ENCODE assay signal across 34 cellular contexts in genomic region chr1:28671254-28671780, GRCh38. TPM values are rescaled to one million over a fixed set of nuclear protein-coding genes. Genes with fewer than 3 reads are reported as not detected.
"Had no signal": no experiment of that assay in that cellular context is flagged by ENCODE, and none has a peak within 500 bp of the region (broad histone marks: within the 10 kb centered on the region; RNA-seq: fewer than 3 reads in every experiment).

No MANE protein-coding gene starts in this region.

- H3K27ac Mint-ChIP-seq: activated CD4-positive, alpha-beta memory T cell treated with anti-CD3 and anti-CD28 coated beads, Interleukin-2, amount 10 ng/mL, durations not matched to agents 7 days and 5 days; activated T-cell treated with anti-CD3 and anti-CD28 coated beads, Interleukin-2, amount 50 U/mL, for 24 hours; nephron progenitor cell; stimulated activated memory B cell treated with anti-CD40 and anti-IgM and Interleukin-4, amounts not matched to agents 10 μg/mL and 1 μg/mL and 100 μg/mL, for 72 hours; T-helper 17 cell; WTC11 had no signal

- H3K9me3 ChIP-seq: gastrocnemius medialis, left ventricle myocardium inferior, ovary, thyroid gland had no signal

- H3K27ac ChIP-seq: cardiac muscle cell, coronary artery, dorsolateral prefrontal cortex, left ventricle myocardium inferior, ovary, thyroid gland had no signal

- H3K9me3 Mint-ChIP-seq: activated CD4-positive, alpha-beta memory T cell treated with anti-CD3 and anti-CD28 coated beads, Interleukin-2, amount 10 ng/mL, durations not matched to agents 7 days and 5 days; activated CD4-positive, alpha-beta T cell treated with anti-CD3 and anti-CD28 coated beads, Interleukin-2, amount 10 ng/mL, durations not matched to agents 7 days and 5 days; activated naive CD4-positive, alpha-beta T cell treated with anti-CD3 and anti-CD28 coated beads, Interleukin-2, amount 50 U/mL, for 72 hours; activated T-cell treated with anti-CD3 and anti-CD28 coated beads, Interleukin-2, amount 50 U/mL, for 24 hours; effector memory CD8-positive, alpha-beta T cell; nephron progenitor cell; stimulated activated memory B cell treated with anti-CD40 and anti-IgM and Interleukin-4, amounts not matched to agents 10 μg/mL and 1 μg/mL and 100 μg/mL, for 72 hours; stimulated activated naive CD8-positive, alpha-beta T cell treated with anti-CD3 and anti-CD28 coated beads, Interleukin-15, amount 100 ng/mL, for 72 hours; WTC11 had no signal

- H3K27me3 ChIP-seq: cardiac muscle cell, dorsolateral prefrontal cortex, gastrocnemius medialis, ovary, thyroid gland had no signal

- H3K4me3 Mint-ChIP-seq: stimulated activated memory B cell treated with anti-CD40 and anti-IgM and Interleukin-4, amounts not matched to agents 10 μg/mL and 1 μg/mL and 100 μg/mL, for 72 hours had no signal

- DNase-seq: activated CD4-positive, alpha-beta memory T cell treated with anti-CD3 and anti-CD28 coated beads, Interleukin-2, amount 10 ng/mL, durations not matched to agents 7 days and 5 days; activated CD4-positive, alpha-beta T cell treated with anti-CD3 and anti-CD28 coated beads for 1 hour; activated CD4-positive, alpha-beta T cell treated with anti-CD3 and anti-CD28 coated beads, Interleukin-2, amount 10 ng/mL, durations not matched to agents 7 days and 5 days; activated CD8-positive, alpha-beta memory T cell treated with anti-CD3 and anti-CD28 coated beads, Interleukin-2, amount 50 U/mL, for 48 hours; activated gamma-delta T cell treated with Interleukin-2 at 50 U/mL for 16 hours; activated T-cell treated with anti-CD3 and anti-CD28 coated beads, Interleukin-2, amount 50 U/mL, for 24 hours; cerebellar nuclear complex; dorsolateral prefrontal cortex; effector memory CD8-positive, alpha-beta T cell; erythroblast; glutamatergic neuron; islet precursor cell; left ventricle myocardium inferior; mesendoderm; nephron progenitor cell; ovary; retina; stimulated activated CD4-positive, alpha-beta T cell treated with anti-CD3 and anti-CD28 coated beads, Interleukin-4, amount 100 ng/mL, for 24 hours; stimulated activated naive CD8-positive, alpha-beta T cell treated with anti-CD3 and anti-CD28 coated beads, Interleukin-15, amount 100 ng/mL, for 72 hours; T-helper 17 cell; T1000; thyroid gland had no signal

- H3K36me3 ChIP-seq: cardiac muscle cell, gastrocnemius medialis, left ventricle myocardium inferior, ovary, thyroid gland had no signal

- ATAC-seq: activated naive CD4-positive, alpha-beta T cell treated with anti-CD3 and anti-CD28 coated beads, Interleukin-2, amount 50 U/mL, for 72 hours; effector memory CD8-positive, alpha-beta T cell; gastrocnemius medialis; sciatic nerve; stimulated activated memory B cell treated with anti-CD40 and anti-IgM and Interleukin-4, amounts not matched to agents 10 μg/mL and 1 μg/mL and 100 μg/mL, for 72 hours; stimulated activated naive CD8-positive, alpha-beta T cell treated with anti-CD3 and anti-CD28 coated beads, Interleukin-15, amount 100 ng/mL, for 72 hours; T-helper 17 cell; WTC11 had no signal

- H3K4me3 ChIP-seq: cardiac muscle cell, coronary artery, dorsolateral prefrontal cortex, gastrocnemius medialis, left ventricle myocardium inferior, lung, ovary, skin epidermis, thyroid gland had no signal

- H3K27me3 Mint-ChIP-seq: activated CD4-positive, alpha-beta memory T cell treated with anti-CD3 and anti-CD28 coated beads, Interleukin-2, amount 10 ng/mL, durations not matched to agents 7 days and 5 days; activated CD4-positive, alpha-beta T cell treated with anti-CD3 and anti-CD28 coated beads, Interleukin-2, amount 10 ng/mL, durations not matched to agents 7 days and 5 days; activated T-cell treated with anti-CD3 and anti-CD28 coated beads, Interleukin-2, amount 50 U/mL, for 24 hours; effector memory CD8-positive, alpha-beta T cell; progenitor cell of endocrine pancreas; stimulated activated memory B cell treated with anti-CD40 and anti-IgM and Interleukin-4, amounts not matched to agents 10 μg/mL and 1 μg/mL and 100 μg/mL, for 72 hours; stimulated activated naive CD8-positive, alpha-beta T cell treated with anti-CD3 and anti-CD28 coated beads, Interleukin-15, amount 100 ng/mL, for 72 hours; T-helper 17 cell had no signal

RNA-seq across cellular contexts. Expression of gene RNU11, which starts 22.9 kb away (rescaled TPM):
- total RNA-seq: activated CD4-positive, alpha-beta memory T cell treated with anti-CD3 and anti-CD28 coated beads, Interleukin-2, amount 10 ng/mL, durations not matched to agents 7 days and 5 days; activated CD4-positive, alpha-beta T cell treated with anti-CD3 and anti-CD28 coated beads, Interleukin-2, amount 10 ng/mL, durations not matched to agents 7 days and 5 days; activated naive CD4-positive, alpha-beta T cell treated with anti-CD3 and anti-CD28 coated beads, Interleukin-2, amount 50 U/mL, for 72 hours; cardiac muscle cell; dorsolateral prefrontal cortex; gastrocnemius medialis; left ventricle myocardium inferior; lung; mononuclear cell; ovary; progenitor cell of endocrine pancreas; sciatic nerve; T-helper 17 cell; thyroid gland; ureter; WTC11 had no signal
- polyA plus RNA-seq: cardiac muscle cell, lung, ovary had no signal
